17 cellular contexts compared by ENCODE assay signal in genomic region chr3:172525116-172525613, GRCh38. TPM values are rescaled to one million over a fixed set of nuclear protein-coding genes. Genes with fewer than 3 reads are reported as not detected.
DNase-seq lines count a peak whose midpoint lies in the region; ATAC-seq and TF ChIP-seq lines count a peak whose summit lies in the region.
"Had no signal": no experiment of that assay in that cellular context is flagged by ENCODE, and none has a peak within 500 bp of the region (broad histone marks: within the 10 kb centered on the region; RNA-seq: fewer than 3 reads in every experiment).

No MANE protein-coding gene starts in this region.

- peaks cover 45% of the 10 kb centered on the region for H3K4me1 Mint-ChIP-seq in activated CD4-positive, alpha-beta T cell treated with anti-CD3 and anti-CD28 coated beads, Interleukin-2, amount 10 ng/mL, durations not matched to agents 24 days and 14 days
- H3K4me1 Mint-ChIP-seq in progenitor cell of endocrine pancreas (ENCODE audit: low read depth) = peaks cover 8% of the 10 kb centered on the region

- 94% methylated on average over 18 of the region's 18 CpGs for WGBS in thymus

- intact Hi-C loops in activated CD4-positive, alpha-beta T cell treated with anti-CD3 and anti-CD28 coated beads, Interleukin-2, amount 10 ng/mL, durations not matched to agents 24 days and 14 days (cut with micrococcal nuclease) = no loop called here

- no peak for TF ChIP-seq CTCF in DND-41 (IDR thresholded peaks at IDR 0.05; ENCODE audit: borderline replicate concordance, extremely low read depth, low read length, poor library complexity, severe bottlenecking)
- no peak for TF ChIP-seq CTCF in fibroblast of villous mesenchyme (IDR thresholded peaks at IDR 0.05; ENCODE audit: insufficient read depth, low read depth, low read length)
- TF ChIP-seq CTCF in progenitor cell of endocrine pancreas (IDR thresholded peaks at IDR 0.05; ENCODE audit: unreplicated experiment) = no peak

- H3K4me3 Mint-ChIP-seq in activated CD4-positive, alpha-beta T cell treated with anti-CD3 and anti-CD28 coated beads, Interleukin-2, amount 10 ng/mL, durations not matched to agents 24 days and 14 days = peak overlapping the region; percentile 2
- H3K4me3 Mint-ChIP-seq in progenitor cell of endocrine pancreas (ENCODE audit: low read depth) = no peak overlapping the region

- peak overlapping the region; percentile 17 for H3K27ac Mint-ChIP-seq in activated CD4-positive, alpha-beta T cell treated with anti-CD3 and anti-CD28 coated beads, Interleukin-2, amount 10 ng/mL, durations not matched to agents 24 days and 14 days
- H3K27ac Mint-ChIP-seq in progenitor cell of endocrine pancreas = no peak overlapping the region

- H3K79me2 ChIP-seq in DND-41 (ENCODE audit: insufficient read depth, low read length) = peaks cover 44% of the 10 kb centered on the region

- H4K20me1 ChIP-seq in DND-41 (ENCODE audit: insufficient read depth, low read length) = no peaks in the 10 kb centered on the region

- no peaks in the 10 kb centered on the region for H3K9me3 ChIP-seq in DND-41 (ENCODE audit: insufficient read depth, low read length, severe bottlenecking)
- H3K9me3 ChIP-seq in thymus (ENCODE audit: control insufficient read depth) = no peaks in the 10 kb centered on the region
- H3K9me3 ChIP-seq: Caco-2, HAP-1, MG63 had no signal

- H3K4me1 ChIP-seq in DND-41 (ENCODE audit: insufficient read depth, low read length) = peaks cover 46% of the 10 kb centered on the region
- peaks cover 5% of the 10 kb centered on the region for H3K4me1 ChIP-seq in thymus (ENCODE audit: control insufficient read depth, insufficient read depth, low read length)

- peaks cover 26% of the 10 kb centered on the region for H3K36me3 Mint-ChIP-seq in activated CD4-positive, alpha-beta T cell treated with anti-CD3 and anti-CD28 coated beads, Interleukin-2, amount 10 ng/mL, durations not matched to agents 24 days and 14 days (ENCODE audit: low read depth)
- no peaks in the 10 kb centered on the region for H3K36me3 Mint-ChIP-seq in progenitor cell of endocrine pancreas (ENCODE audit: insufficient read depth)

- H3K27ac ChIP-seq in DND-41 (ENCODE audit: low read length) = peak overlapping the region; percentile 96
- H3K27ac ChIP-seq in thymus (ENCODE audit: low read depth) = peak overlapping the region; percentile 48
- H3K27ac ChIP-seq in substantia nigra (ENCODE audit: low read depth, low read length, poor library complexity, severe bottlenecking) = no peak overlapping the region
- H3K27ac ChIP-seq: KMS-11 had no signal

- H3K4me3 ChIP-seq in DND-41 (ENCODE audit: low read depth in 1 of 2, low read length in 2 of 2) (no peak overlapping the region), fibroblast of villous mesenchyme (ENCODE audit: low read depth, low read length) (no peak overlapping the region), thymus (ENCODE audit: low read length) (no peak overlapping the region)
- H3K4me3 ChIP-seq: HAP-1, MG63 had no signal

- H3K4me2 ChIP-seq in DND-41 (ENCODE audit: insufficient read depth, low read length) = no peak overlapping the region
- H3K4me2 ChIP-seq: KMS-11 had no signal

- H3K9ac ChIP-seq in DND-41 (ENCODE audit: low read depth, low read length) = no peak overlapping the region
- H3K9ac ChIP-seq: KMS-11 had no signal

- ATAC-seq in DND-41 (ENCODE audit: insufficient read depth, low read depth) = no peak

- H3K27me3 ChIP-seq in DND-41 (ENCODE audit: insufficient read depth, low read length, poor library complexity) = no peaks in the 10 kb centered on the region
- no peaks in the 10 kb centered on the region for H3K27me3 ChIP-seq in thymus (ENCODE audit: control insufficient read depth, insufficient read depth)
- H3K27me3 ChIP-seq: MG63 had no signal

- peaks cover 7% of the 10 kb centered on the region for H3K36me3 ChIP-seq in DND-41 (ENCODE audit: insufficient read depth, low read length)
- no peaks in the 10 kb centered on the region for H3K36me3 ChIP-seq in thymus (ENCODE audit: control insufficient read depth, insufficient read depth)
- H3K36me3 ChIP-seq: HAP-1, MG63 had no signal

- no peak overlapping the region for H2AFZ ChIP-seq in DND-41 (ENCODE audit: low read depth, low read length)

- no peaks in the 10 kb centered on the region for H3K27me3 Mint-ChIP-seq in activated CD4-positive, alpha-beta T cell treated with anti-CD3 and anti-CD28 coated beads, Interleukin-2, amount 10 ng/mL, durations not matched to agents 24 days and 14 days
- H3K27me3 Mint-ChIP-seq in progenitor cell of endocrine pancreas = no peaks in the 10 kb centered on the region

- no peak for DNase-seq in activated CD4-positive, alpha-beta T cell treated with anti-CD3 and anti-CD28 coated beads, Interleukin-2, amount 10 ng/mL, durations not matched to agents 24 days and 14 days
- no peak for DNase-seq in activated CD4-positive, alpha-beta T cell treated with anti-CD3 and anti-CD28 coated beads for 48 hours
- no peak for DNase-seq in DND-41
- peak; percentile 37 for DNase-seq in fibroblast of villous mesenchyme (ENCODE audit: low read depth)
- DNase-seq in progenitor cell of endocrine pancreas (ENCODE audit: low spot score, unreplicated experiment) = no peak
- no peak for DNase-seq in substantia nigra (lab: John Stamatoyannopoulos, UW)
- no peak for DNase-seq in NCI-H146 (lab: John Stamatoyannopoulos, UW)
- DNase-seq: C1 segment of cervical spinal cord, Caco-2, NCI-H1092 treated with DMSO at 0.1 percent for 48 hours, NCI-H187 treated with DMSO at 0.1 percent for 48 hours, NCI-H446, NCI-H748 treated with DMSO at 0.1 percent for 48 hours had no signal

- H3K9me3 Mint-ChIP-seq in activated CD4-positive, alpha-beta T cell treated with anti-CD3 and anti-CD28 coated beads, Interleukin-2, amount 10 ng/mL, durations not matched to agents 24 days and 14 days = no peaks in the 10 kb centered on the region
- H3K9me3 Mint-ChIP-seq in progenitor cell of endocrine pancreas (ENCODE audit: low read depth) = peaks cover 3% of the 10 kb centered on the region

RNA-seq across cellular contexts. Expression of gene TNFSF10, which starts 1.9 kb away (rescaled TPM):
- 71.5 and 77.5 TPM in 2 replicates for total RNA-seq in activated CD4-positive, alpha-beta T cell treated with anti-CD3 and anti-CD28 coated beads, Interleukin-2, amount 10 ng/mL, durations not matched to agents 24 days and 14 days
- total RNA-seq in fibroblast of villous mesenchyme (0.43 and 0.64 TPM in 2 replicates), progenitor cell of endocrine pancreas (0.36 and 0.72 TPM in 2 replicates)
- 38.4 TPM for polyA plus RNA-seq in thymus
- total RNA-seq: Caco-2 had no signal

Comparison
In these comparisons a context has a peak if more than half of its experiments do, and no peak if none do; other contexts are left out.
1. RNA of gene TNFSF10, which starts 1.9 kb away (total RNA-seq): 71.5 to 77.5 TPM in activated CD4-positive, alpha-beta T cell treated with anti-CD3 and anti-CD28 coated beads, Interleukin-2, amount 10 ng/mL, durations not matched to agents 24 days and 14 days; 0.36 to 0.72 TPM in progenitor cell of endocrine pancreas and 0.43 to 0.64 TPM in fibroblast of villous mesenchyme; every median in the first group is over 10 times any median in the second.